Comparison of ENCODE assay signal across 15 cellular contexts in genomic region chr1:39369568-39369967, GRCh38.
"Had no signal": no experiment of that assay in that cellular context is flagged by ENCODE, and none has a peak within 500 bp of the region (broad histone marks: within the 10 kb centered on the region; RNA-seq: fewer than 3 reads in every experiment).

No MANE protein-coding gene starts in this region.

- H3K27me3 Mint-ChIP-seq: activated B cell treated with CpG ODN at 0.5 μM for 24 hours; activated naive CD8-positive, alpha-beta T cell treated with anti-CD3 and anti-CD28 coated beads, Interleukin-2, amount 10 ng/mL, durations not matched to agents 7 days and 5 days; naive B cell; progenitor cell of endocrine pancreas; T-helper 17 cell had no signal

- H3K4me3 Mint-ChIP-seq: activated B cell treated with CpG ODN at 0.5 μM for 24 hours; activated naive CD8-positive, alpha-beta T cell treated with anti-CD3 and anti-CD28 coated beads, Interleukin-2, amount 10 ng/mL, durations not matched to agents 7 days and 5 days; activated T-cell treated with anti-CD3 and anti-CD28 coated beads, Interleukin-2, amount 50 U/mL, for 4 hours; mesothelial cell of epicardium; naive B cell; T-helper 17 cell had no signal

- H3K27ac ChIP-seq: heart right ventricle, right lobe of liver, thyroid gland had no signal

- DNase-seq: activated B cell treated with CpG ODN at 0.5 μM for 24 hours; activated CD4-positive, alpha-beta T cell treated with anti-CD3 and anti-CD28 coated beads, Interleukin-2, amount 50 U/mL, for 1 hour; activated gamma-delta T cell treated with Interleukin-2 at 50 U/mL for 16 hours; activated naive CD8-positive, alpha-beta T cell treated with anti-CD3 and anti-CD28 coated beads, Interleukin-2, amount 10 ng/mL, durations not matched to agents 7 days and 5 days; activated T-cell treated with anti-CD3 and anti-CD28 coated beads, Interleukin-2, amount 50 U/mL, for 4 hours; anterior cingulate cortex; heart right ventricle; naive B cell; right lobe of liver; stimulated activated CD4-positive, alpha-beta T cell treated with anti-CD3 and anti-CD28 coated beads, Interleukin-12 subunit alpha, Interleukin-12 subunit beta, amount 100 ng/mL, for 4 hours; stimulated activated naive CD4-positive, alpha-beta T cell treated with Interleukin-2 at 50 U/mL for 16 hours; T-helper 17 cell; thyroid gland had no signal

- H3K4me1 ChIP-seq: thyroid gland had no signal

- H3K27me3 ChIP-seq: heart right ventricle, right lobe of liver, thyroid gland had no signal

- ATAC-seq: activated T-cell treated with anti-CD3 and anti-CD28 coated beads, Interleukin-2, amount 50 U/mL, for 4 hours; right lobe of liver; T-helper 17 cell had no signal

- H3K27ac Mint-ChIP-seq: activated B cell treated with CpG ODN at 0.5 μM for 24 hours; activated naive CD8-positive, alpha-beta T cell treated with anti-CD3 and anti-CD28 coated beads, Interleukin-2, amount 10 ng/mL, durations not matched to agents 7 days and 5 days; mesothelial cell of epicardium; progenitor cell of endocrine pancreas had no signal

- H3K4me3 ChIP-seq: heart right ventricle, right lobe of liver, thyroid gland had no signal

- H3K4me1 Mint-ChIP-seq: activated B cell treated with CpG ODN at 0.5 μM for 24 hours; activated naive CD8-positive, alpha-beta T cell treated with anti-CD3 and anti-CD28 coated beads, Interleukin-2, amount 10 ng/mL, durations not matched to agents 7 days and 5 days; mesothelial cell of epicardium; naive B cell; T-helper 17 cell had no signal

- H3K9me3 ChIP-seq: heart right ventricle, right lobe of liver, thyroid gland had no signal

- H3K9me3 Mint-ChIP-seq: activated B cell treated with CpG ODN at 0.5 μM for 24 hours; activated naive CD8-positive, alpha-beta T cell treated with anti-CD3 and anti-CD28 coated beads, Interleukin-2, amount 10 ng/mL, durations not matched to agents 7 days and 5 days; activated T-cell treated with anti-CD3 and anti-CD28 coated beads, Interleukin-2, amount 50 U/mL, for 4 hours; mesothelial cell of epicardium; naive B cell had no signal
